In genomic region chr12:6538420-6539275, GRCh38 we compare ENCODE assay signal across 8 cellular contexts. TPM values are rescaled to one million over a fixed set of nuclear protein-coding genes. Genes with fewer than 3 reads are reported as not detected.
DNase-seq lines count a peak whose midpoint lies in the region; ATAC-seq and TF ChIP-seq lines count a peak whose summit lies in the region.

No MANE protein-coding gene starts in this region.

- peaks cover 3% of the 10 kb centered on the region for H3K36me3 Mint-ChIP-seq in T-helper 17 cell (ENCODE audit: low read depth)

- peak overlapping the region; percentile 82 for H3K4me3 Mint-ChIP-seq in T-helper 17 cell

- peak; percentile 25 for TF ChIP-seq POLR2A in GM19099 (IDR thresholded peaks at IDR 0.05; ENCODE audit: extremely low read depth, insufficient read length, low read depth)

- peak; percentile 33 for DNase-seq in ACHN
- no peak for DNase-seq in T-helper 17 cell
- DNase-seq in fibroblast of peridontal ligament (ENCODE audit: extremely low read depth) = peak; percentile 33
- DNase-seq in NOMO-1 treated with DMSO at 0.1 percent for 48 hours (lab: John Stamatoyannopoulos, UW; ENCODE audit: unreplicated experiment) = no peak
- DNase-seq in NCI-H1930 (lab: John Stamatoyannopoulos, UW) = no peak

- no peaks in the 10 kb centered on the region for H3K9me3 ChIP-seq in T-helper 17 cell (ENCODE audit: control insufficient read depth, low read length, poor library complexity, severe bottlenecking)

- in situ Hi-C loops in ACHN (cut with HindIII; ENCODE audit: low pct_ligation_motif_present, low pct_unique_long_range_greater_than_20kb, low sequenced_read_pairs) = no loop called here

- peaks cover 40% of the 10 kb centered on the region for H3K4me1 Mint-ChIP-seq in T-helper 17 cell

- ATAC-seq in T-helper 17 cell = no peak
- ATAC-seq in HG02884 (IDR thresholded peaks at IDR 0.05; ENCODE audit: unreplicated experiment) = no peak

- H3K27ac Mint-ChIP-seq in T-helper 17 cell = peak overlapping the region; percentile 89

- H3K27ac ChIP-seq in temporal lobe (ENCODE audit: low read depth, low read length) = peak overlapping the region; percentile 22

- H3K27me3 Mint-ChIP-seq in T-helper 17 cell = no peaks in the 10 kb centered on the region

RNA-seq across cellular contexts. Expression of gene GAPDH, which starts 4.3 kb away (rescaled TPM):
- total RNA-seq in T-helper 17 cell (100 to 1,000 TPM; 640 to 695 TPM), temporal lobe (1,154 TPM)

RNA-seq across cellular contexts. Expression of gene IFFO1, which starts 17.2 kb away (rescaled TPM):
- total RNA-seq in T-helper 17 cell = 10 to 100 TPM; 29.3 to 37.3 TPM
- 4.9 TPM for total RNA-seq in temporal lobe

RNA-seq across cellular contexts. Expression of gene NOP2, which starts 29.4 kb away (rescaled TPM):
- total RNA-seq in T-helper 17 cell (100 to 1,000 TPM in 1 of 2 donors, 10 to 100 TPM in 1; 90.0 to 122 TPM), temporal lobe (8.4 TPM)

RNA-seq across cellular contexts. Expression of gene NCAPD2, which starts 44.7 kb away (rescaled TPM):
- total RNA-seq in T-helper 17 cell = 10 to 100 TPM; 16.9 to 24.3 TPM
- total RNA-seq in temporal lobe = 11.6 TPM

RNA-seq across cellular contexts. Expression of gene MRPL51, which starts 45.6 kb away (rescaled TPM):
- 10 to 100 TPM; 36.6 to 42.2 TPM for total RNA-seq in T-helper 17 cell
- total RNA-seq in temporal lobe = 39.8 TPM

Comparison
In these comparisons a context has a peak if more than half of its experiments do, and no peak if none do; other contexts are left out.
1. DNase-seq: peak in ACHN (single experiment) and fibroblast of peridontal ligament (single experiment); none in T-helper 17 cell (0 of 3), NOMO-1 treated with DMSO at 0.1 percent for 48 hours (single experiment) and NCI-H1930 (0 of 2).